29 cellular contexts compared by ENCODE assay signal in the genomic region with DNA sequence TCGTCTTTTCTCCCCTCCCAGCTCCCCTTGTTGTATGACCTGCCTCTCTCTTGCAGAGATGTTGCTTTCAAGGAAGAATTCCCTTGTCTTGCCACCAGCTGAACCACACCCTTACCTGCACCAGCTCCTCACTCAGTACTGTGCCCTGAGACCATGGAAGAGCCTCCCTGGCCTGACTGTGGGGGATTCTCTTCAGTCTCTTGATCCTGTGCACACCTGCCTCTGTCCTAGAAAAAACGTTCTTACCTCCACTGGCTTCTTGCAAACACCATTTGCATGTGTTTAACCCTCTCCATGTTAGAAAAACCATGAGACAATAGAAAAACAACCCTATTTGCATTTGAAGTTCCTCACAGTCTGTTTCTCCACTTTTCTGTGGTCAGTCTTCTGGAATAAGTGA. TPM values are rescaled to one million over a fixed set of nuclear protein-coding genes. Genes with fewer than 3 reads are reported as not detected.
"Had no signal": no experiment of that assay in that cellular context is flagged by ENCODE, and none has a peak within 500 bp of the region (broad histone marks: within the 10 kb centered on the region; RNA-seq: fewer than 3 reads in every experiment).

No MANE protein-coding gene starts in this region.

- DNase-seq: activated CD4-positive, alpha-beta T cell treated with anti-CD3 and anti-CD28 coated beads for 48 hours; activated CD4-positive, alpha-beta T cell treated with anti-CD3 and anti-CD28 coated beads, Interleukin-2, amount 50 U/mL, for 4 hours; activated CD4-positive, CD25-positive, alpha-beta regulatory T cell treated with anti-CD3 and anti-CD28 coated beads, Interleukin-2, amount 50 U/mL, for 72 hours; activated CD8-positive, alpha-beta memory T cell treated with anti-CD3 and anti-CD28 coated beads, Interleukin-2, amount 10 ng/mL, durations not matched to agents 7 days and 5 days; activated effector memory CD4-positive, alpha-beta T cell treated with Interleukin-2 at 50 U/mL for 16 hours; activated naive CD4-positive, alpha-beta T cell; activated T-cell treated with anti-CD3 and anti-CD28 coated beads, Interleukin-2, amount 50 U/mL, for 24 hours; amniotic stem cell; body of pancreas; central memory CD4-positive, alpha-beta T cell; NCI-H1092; NCI-H1417; NCI-H1930; NCI-H2171; NCI-H2227 treated with DMSO at 0.1 percent for 48 hours; NCI-H446 treated with DMSO at 0.1 percent for 48 hours; NCI-H524 treated with DMSO at 0.1 percent for 48 hours; NCI-H774; SHP77 had no signal

- H3K4me1 ChIP-seq: ascending aorta, body of pancreas had no signal

- H3K4me3 Mint-ChIP-seq: activated CD8-positive, alpha-beta memory T cell treated with anti-CD3 and anti-CD28 coated beads, Interleukin-2, amount 10 ng/mL, durations not matched to agents 7 days and 5 days; activated naive CD4-positive, alpha-beta T cell treated with anti-CD3 and anti-CD28 coated beads, Interleukin-2, amount 50 U/mL, for 24 hours; activated T-cell treated with anti-CD3 and anti-CD28 coated beads, Interleukin-2, amount 50 U/mL, for 24 hours; activated T-helper 1 cell treated with anti-CD3 and anti-CD28 coated beads, Interleukin-12 subunit alpha, Interleukin-12 subunit beta, Interleukin-2, Interleukin-4 antibody, amounts not matched to agents 30 ng/mL and 10 ng/mL and 1 ng/mL, durations not matched to agents 14 hours and 24 hours and 36 hours; T-helper 1 cell treated with Interleukin-12 subunit alpha and Interleukin-12 subunit beta and Interleukin-4 antibody, amounts not matched to agents 30 μg/mL and 1 μg/mL, for 36 hours had no signal

- FAIRE-seq: bronchial epithelial cell, RCC 7860 had no signal

- H3K4me1 Mint-ChIP-seq: activated CD8-positive, alpha-beta memory T cell treated with anti-CD3 and anti-CD28 coated beads, Interleukin-2, amount 10 ng/mL, durations not matched to agents 7 days and 5 days; activated naive CD4-positive, alpha-beta T cell treated with anti-CD3 and anti-CD28 coated beads, Interleukin-2, amount 50 U/mL, for 24 hours had no signal

- H3K36me3 ChIP-seq: ascending aorta had no signal

- H3K9me3 ChIP-seq: ascending aorta, body of pancreas had no signal

- H3K27ac Mint-ChIP-seq: activated CD8-positive, alpha-beta memory T cell treated with anti-CD3 and anti-CD28 coated beads, Interleukin-2, amount 10 ng/mL, durations not matched to agents 7 days and 5 days; activated naive CD4-positive, alpha-beta T cell treated with anti-CD3 and anti-CD28 coated beads, Interleukin-2, amount 50 U/mL, for 24 hours; activated T-cell treated with anti-CD3 and anti-CD28 coated beads, Interleukin-2, amount 50 U/mL, for 24 hours; activated T-helper 1 cell treated with anti-CD3 and anti-CD28 coated beads, Interleukin-12 subunit alpha, Interleukin-12 subunit beta, Interleukin-2, Interleukin-4 antibody, amounts not matched to agents 30 ng/mL and 10 ng/mL and 1 ng/mL, durations not matched to agents 14 hours and 24 hours and 36 hours; T-helper 1 cell treated with Interleukin-12 subunit alpha and Interleukin-12 subunit beta and Interleukin-4 antibody, amounts not matched to agents 30 μg/mL and 1 μg/mL, for 36 hours had no signal

- H3K9me3 Mint-ChIP-seq: activated naive CD4-positive, alpha-beta T cell treated with anti-CD3 and anti-CD28 coated beads, Interleukin-2, amount 50 U/mL, for 24 hours; activated T-cell treated with anti-CD3 and anti-CD28 coated beads, Interleukin-2, amount 50 U/mL, for 24 hours; activated T-helper 1 cell treated with anti-CD3 and anti-CD28 coated beads, Interleukin-12 subunit alpha, Interleukin-12 subunit beta, Interleukin-2, Interleukin-4 antibody, amounts not matched to agents 30 ng/mL and 10 ng/mL and 1 ng/mL, durations not matched to agents 14 hours and 24 hours and 36 hours; T-helper 1 cell treated with Interleukin-12 subunit alpha and Interleukin-12 subunit beta and Interleukin-4 antibody, amounts not matched to agents 30 μg/mL and 1 μg/mL, for 36 hours had no signal

- H3K27me3 ChIP-seq: ascending aorta, body of pancreas had no signal

- H3K4me3 ChIP-seq: ascending aorta, body of pancreas had no signal

- H3K36me3 Mint-ChIP-seq: activated CD8-positive, alpha-beta memory T cell treated with anti-CD3 and anti-CD28 coated beads, Interleukin-2, amount 10 ng/mL, durations not matched to agents 7 days and 5 days; activated naive CD4-positive, alpha-beta T cell treated with anti-CD3 and anti-CD28 coated beads, Interleukin-2, amount 50 U/mL, for 24 hours had no signal

- ATAC-seq: activated CD8-positive, alpha-beta memory T cell treated with anti-CD3 and anti-CD28 coated beads, Interleukin-2, amount 10 ng/mL, durations not matched to agents 7 days and 5 days; body of pancreas; PC-3 had no signal

- H3K27ac ChIP-seq: ascending aorta, body of pancreas had no signal

RNA-seq across cellular contexts. Expression of gene FCRL4, which starts 43.3 kb away (rescaled TPM):
- total RNA-seq: activated CD8-positive, alpha-beta memory T cell treated with anti-CD3 and anti-CD28 coated beads, Interleukin-2, amount 10 ng/mL, durations not matched to agents 7 days and 5 days; activated T-helper 1 cell treated with anti-CD3 and anti-CD28 coated beads, Interleukin-12 subunit alpha, Interleukin-12 subunit beta, Interleukin-2, Interleukin-4 antibody, amounts not matched to agents 30 ng/mL and 10 ng/mL and 1 ng/mL, durations not matched to agents 14 hours and 24 hours and 36 hours; ascending aorta; body of pancreas; bronchial epithelial cell; LHCN-M2; M059J; PC-3; SK-MEL-5 had no signal

RNA-seq across cellular contexts. Expression of gene FCRL3, which starts 59.4 kb away (rescaled TPM):
- total RNA-seq: ascending aorta, body of pancreas, bronchial epithelial cell, LHCN-M2, M059J, PC-3 had no signal
